ENCODE assay signal across 36 cellular contexts in the genomic region with DNA sequence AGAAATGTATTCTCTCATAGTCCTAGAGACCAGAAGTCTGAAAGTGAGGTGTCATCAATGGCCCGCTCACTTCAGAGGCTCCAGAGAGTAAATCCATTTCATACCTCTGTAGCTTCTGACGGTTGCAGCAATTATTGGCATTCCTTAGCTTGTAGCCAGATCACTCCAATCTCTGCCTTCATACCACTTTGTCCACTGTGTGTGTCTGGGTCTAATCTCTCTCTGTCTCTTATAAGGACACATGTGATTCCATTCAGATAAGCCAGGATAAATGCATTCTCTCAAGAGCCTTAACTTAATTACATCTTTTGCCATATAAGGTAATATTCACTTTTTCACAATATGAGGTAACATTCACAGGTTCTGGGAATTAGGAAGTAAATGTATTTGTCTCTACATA.
"Had no signal": no experiment of that assay in that cellular context is flagged by ENCODE, and none has a peak within 500 bp of the region (broad histone marks: within the 10 kb centered on the region; RNA-seq: fewer than 3 reads in every experiment).

No MANE protein-coding gene starts in this region.

- H3K9me3 ChIP-seq: ascending aorta had no signal

- H3K4me1 ChIP-seq: ascending aorta had no signal

- H3K27ac ChIP-seq: ascending aorta, cardiac muscle cell, VCaP had no signal

- H3K4me1 Mint-ChIP-seq: activated B cell treated with CpG ODN at 0.5 μM for 24 hours; activated CD4-positive, alpha-beta T cell treated with anti-CD3 and anti-CD28 coated beads, Interleukin-2, amount 10 ng/mL, durations not matched to agents 24 days and 14 days; activated naive CD4-positive, alpha-beta T cell treated with anti-CD3 and anti-CD28 coated beads, Interleukin-2, amount 10 ng/mL, durations not matched to agents 7 days and 5 days; activated naive CD4-positive, alpha-beta T cell treated with anti-CD3 and anti-CD28 coated beads, Interleukin-2, amount 50 U/mL, for 24 hours; activated naive CD8-positive, alpha-beta T cell treated with anti-CD3 and anti-CD28 coated beads, Interleukin-2, amount 10 ng/mL, durations not matched to agents 7 days and 5 days; activated naive CD8-positive, alpha-beta T cell treated with anti-CD3 and anti-CD28 coated beads, Interleukin-2, amount 50 U/mL, for 24 hours; brain; central memory CD8-positive, alpha-beta T cell had no signal

- H3K27me3 ChIP-seq: ascending aorta, cardiac muscle cell had no signal

- DNase-seq: activated B cell treated with CpG ODN at 0.5 μM for 24 hours; activated CD4-positive, alpha-beta memory T cell treated with anti-CD3 and anti-CD28 coated beads for 36 hours; activated CD4-positive, alpha-beta T cell treated with anti-CD3 and anti-CD28 coated beads for 4 hours; activated CD4-positive, alpha-beta T cell treated with anti-CD3 and anti-CD28 coated beads, Interleukin-2, amount 10 ng/mL, durations not matched to agents 24 days and 14 days; activated CD4-positive, alpha-beta T cell treated with anti-CD3 and anti-CD28 coated beads, Interleukin-2, amount 50 U/mL, for 1 hour; activated CD4-positive, alpha-beta T cell treated with anti-CD3 and anti-CD28 coated beads, Interleukin-2, amount 50 U/mL, for 4 hours; activated CD4-positive, CD25-positive, alpha-beta regulatory T cell treated with anti-CD3 and anti-CD28 coated beads, Interleukin-2, amount 50 U/mL, for 72 hours; activated CD8-positive, alpha-beta memory T cell treated with anti-CD3 and anti-CD28 coated beads, Interleukin-2, amount 50 U/mL, for 4 hours; activated CD8-positive, alpha-beta T cell treated with anti-CD3 and anti-CD28 coated beads for 36 hours; activated effector memory CD4-positive, alpha-beta T cell treated with Interleukin-2 at 50 U/mL for 16 hours; activated gamma-delta T cell; activated naive CD4-positive, alpha-beta T cell treated with anti-CD3 and anti-CD28 coated beads, Interleukin-2, amount 10 ng/mL, durations not matched to agents 7 days and 5 days; activated naive CD4-positive, alpha-beta T cell treated with Interleukin-2 at 50 U/mL for 16 hours; activated naive CD8-positive, alpha-beta T cell treated with anti-CD3 and anti-CD28 coated beads, Interleukin-2, amount 10 ng/mL, durations not matched to agents 7 days and 5 days; activated naive CD8-positive, alpha-beta T cell treated with anti-CD3 and anti-CD28 coated beads, Interleukin-2, amount 50 U/mL, for 24 hours; activated T-cell treated with anti-CD3 and anti-CD28 coated beads for 4 hours; activated T-cell treated with anti-CD3 and anti-CD28 coated beads, Interleukin-2, amount 50 U/mL, for 1 hour; activated T-cell treated with anti-CD3 and anti-CD28 coated beads, Interleukin-2, amount 50 U/mL, for 4 hours; activated T-cell treated with anti-CD3 and anti-CD28 coated beads, Interleukin-2, amount 50 U/mL, for 72 hours; amygdala; anterior cingulate cortex; caudate nucleus; cerebellar nuclear complex; T-helper 2 cell; T-helper 9 cell had no signal

- H3K27me3 Mint-ChIP-seq: activated B cell treated with CpG ODN at 0.5 μM for 24 hours; activated CD4-positive, alpha-beta memory T cell treated with anti-CD3 and anti-CD28 coated beads for 36 hours; activated CD4-positive, alpha-beta T cell treated with anti-CD3 and anti-CD28 coated beads, Interleukin-2, amount 10 ng/mL, durations not matched to agents 24 days and 14 days; activated naive CD4-positive, alpha-beta T cell treated with anti-CD3 and anti-CD28 coated beads, Interleukin-2, amount 10 ng/mL, durations not matched to agents 7 days and 5 days; activated naive CD8-positive, alpha-beta T cell had no signal

- H3K9me3 Mint-ChIP-seq: activated B cell treated with CpG ODN at 0.5 μM for 24 hours; activated CD4-positive, alpha-beta memory T cell treated with anti-CD3 and anti-CD28 coated beads for 36 hours; activated CD4-positive, alpha-beta T cell treated with anti-CD3 and anti-CD28 coated beads, Interleukin-2, amount 10 ng/mL, durations not matched to agents 24 days and 14 days; activated CD8-positive, alpha-beta T cell treated with anti-CD3 and anti-CD28 coated beads for 36 hours; activated naive CD4-positive, alpha-beta T cell treated with anti-CD3 and anti-CD28 coated beads, Interleukin-2, amount 10 ng/mL, durations not matched to agents 7 days and 5 days; activated naive CD4-positive, alpha-beta T cell treated with anti-CD3 and anti-CD28 coated beads, Interleukin-2, amount 50 U/mL, for 24 hours; activated naive CD8-positive, alpha-beta T cell treated with anti-CD3 and anti-CD28 coated beads, Interleukin-2, amount 10 ng/mL, durations not matched to agents 7 days and 5 days; activated naive CD8-positive, alpha-beta T cell treated with anti-CD3 and anti-CD28 coated beads, Interleukin-2, amount 50 U/mL, for 24 hours; activated T-cell treated with anti-CD3 and anti-CD28 coated beads, Interleukin-2, amount 50 U/mL, for 4 hours; activated T-cell treated with anti-CD3 and anti-CD28 coated beads, Interleukin-2, amount 50 U/mL, for 72 hours; activated T-helper 1 cell treated with anti-CD3 and anti-CD28 coated beads, Interleukin-12 subunit alpha, Interleukin-12 subunit beta, Interleukin-2, Interleukin-4 antibody, amounts not matched to agents 30 ng/mL and 10 ng/mL and 1 ng/mL, durations not matched to agents 14 hours and 24 hours and 36 hours; activated T-helper 2 cell treated with anti-CD3 and anti-CD28 coated beads, Interferon-gamma antibody, Interleukin-2, Interleukin-4, amounts not matched to agents 10 μg/mL and 5 μg/mL and 100 μg/mL, durations not matched to agents 14 hours and 24 hours and 36 hours; brain; central memory CD8-positive, alpha-beta T cell; T-helper 1 cell treated with Interleukin-12 subunit alpha and Interleukin-12 subunit beta and Interleukin-4 antibody, amounts not matched to agents 30 μg/mL and 1 μg/mL, for 36 hours; T-helper 2 cell treated with Interferon-gamma antibody and Interleukin-4, amounts not matched to agents 5 μg/mL and 100 μg/mL, for 36 hours had no signal

- H3K36me3 ChIP-seq: ascending aorta, cardiac muscle cell had no signal

- ATAC-seq: activated CD8-positive, alpha-beta T cell treated with anti-CD3 and anti-CD28 coated beads for 36 hours; activated naive CD8-positive, alpha-beta T cell treated with anti-CD3 and anti-CD28 coated beads, Interleukin-2, amount 50 U/mL, for 24 hours; activated T-cell treated with anti-CD3 and anti-CD28 coated beads, Interleukin-2, amount 50 U/mL, for 4 hours; activated T-cell treated with anti-CD3 and anti-CD28 coated beads, Interleukin-2, amount 50 U/mL, for 72 hours had no signal

- H3K4me3 ChIP-seq: ascending aorta, cardiac muscle cell had no signal

- H3K36me3 Mint-ChIP-seq: activated CD4-positive, alpha-beta memory T cell treated with anti-CD3 and anti-CD28 coated beads for 36 hours; activated naive CD4-positive, alpha-beta T cell treated with anti-CD3 and anti-CD28 coated beads, Interleukin-2, amount 10 ng/mL, durations not matched to agents 7 days and 5 days; activated naive CD4-positive, alpha-beta T cell treated with anti-CD3 and anti-CD28 coated beads, Interleukin-2, amount 50 U/mL, for 24 hours; activated naive CD8-positive, alpha-beta T cell; activated naive CD8-positive, alpha-beta T cell treated with anti-CD3 and anti-CD28 coated beads, Interleukin-2, amount 10 ng/mL, durations not matched to agents 7 days and 5 days; brain had no signal

- H3K27ac Mint-ChIP-seq: activated B cell treated with CpG ODN at 0.5 μM for 24 hours; activated CD4-positive, alpha-beta memory T cell treated with anti-CD3 and anti-CD28 coated beads for 36 hours; activated CD4-positive, alpha-beta T cell treated with anti-CD3 and anti-CD28 coated beads, Interleukin-2, amount 10 ng/mL, durations not matched to agents 24 days and 14 days; activated CD8-positive, alpha-beta T cell treated with anti-CD3 and anti-CD28 coated beads for 36 hours; activated naive CD4-positive, alpha-beta T cell treated with anti-CD3 and anti-CD28 coated beads, Interleukin-2, amount 10 ng/mL, durations not matched to agents 7 days and 5 days; activated naive CD4-positive, alpha-beta T cell treated with anti-CD3 and anti-CD28 coated beads, Interleukin-2, amount 50 U/mL, for 24 hours; activated naive CD8-positive, alpha-beta T cell; activated naive CD8-positive, alpha-beta T cell treated with anti-CD3 and anti-CD28 coated beads, Interleukin-2, amount 10 ng/mL, durations not matched to agents 7 days and 5 days; activated naive CD8-positive, alpha-beta T cell treated with anti-CD3 and anti-CD28 coated beads, Interleukin-2, amount 50 U/mL, for 24 hours; activated T-cell treated with anti-CD3 and anti-CD28 coated beads, Interleukin-2, amount 50 U/mL, for 72 hours; activated T-helper 1 cell treated with anti-CD3 and anti-CD28 coated beads, Interleukin-12 subunit alpha, Interleukin-12 subunit beta, Interleukin-2, Interleukin-4 antibody, amounts not matched to agents 30 ng/mL and 10 ng/mL and 1 ng/mL, durations not matched to agents 14 hours and 24 hours and 36 hours; activated T-helper 2 cell treated with anti-CD3 and anti-CD28 coated beads, Interferon-gamma antibody, Interleukin-2, Interleukin-4, amounts not matched to agents 10 μg/mL and 5 μg/mL and 100 μg/mL, durations not matched to agents 14 hours and 24 hours and 36 hours; brain; T-helper 1 cell treated with Interleukin-12 subunit alpha and Interleukin-12 subunit beta and Interleukin-4 antibody, amounts not matched to agents 30 μg/mL and 1 μg/mL, for 36 hours; T-helper 2 cell treated with Interferon-gamma antibody and Interleukin-4, amounts not matched to agents 5 μg/mL and 100 μg/mL, for 36 hours had no signal

- H3K4me3 Mint-ChIP-seq: activated B cell treated with CpG ODN at 0.5 μM for 24 hours; activated CD4-positive, alpha-beta memory T cell treated with anti-CD3 and anti-CD28 coated beads for 36 hours; activated CD4-positive, alpha-beta T cell treated with anti-CD3 and anti-CD28 coated beads, Interleukin-2, amount 10 ng/mL, durations not matched to agents 24 days and 14 days; activated CD8-positive, alpha-beta T cell treated with anti-CD3 and anti-CD28 coated beads for 36 hours; activated naive CD4-positive, alpha-beta T cell treated with anti-CD3 and anti-CD28 coated beads, Interleukin-2, amount 10 ng/mL, durations not matched to agents 7 days and 5 days; activated naive CD4-positive, alpha-beta T cell treated with anti-CD3 and anti-CD28 coated beads, Interleukin-2, amount 50 U/mL, for 24 hours; activated naive CD8-positive, alpha-beta T cell; activated naive CD8-positive, alpha-beta T cell treated with anti-CD3 and anti-CD28 coated beads, Interleukin-2, amount 10 ng/mL, durations not matched to agents 7 days and 5 days; activated naive CD8-positive, alpha-beta T cell treated with anti-CD3 and anti-CD28 coated beads, Interleukin-2, amount 50 U/mL, for 24 hours; activated T-cell treated with anti-CD3 and anti-CD28 coated beads, Interleukin-2, amount 50 U/mL, for 4 hours; activated T-cell treated with anti-CD3 and anti-CD28 coated beads, Interleukin-2, amount 50 U/mL, for 72 hours; activated T-helper 1 cell treated with anti-CD3 and anti-CD28 coated beads, Interleukin-12 subunit alpha, Interleukin-12 subunit beta, Interleukin-2, Interleukin-4 antibody, amounts not matched to agents 30 ng/mL and 10 ng/mL and 1 ng/mL, durations not matched to agents 14 hours and 24 hours and 36 hours; brain; central memory CD8-positive, alpha-beta T cell; T-helper 1 cell treated with Interleukin-12 subunit alpha and Interleukin-12 subunit beta and Interleukin-4 antibody, amounts not matched to agents 30 μg/mL and 1 μg/mL, for 36 hours; T-helper 2 cell treated with Interferon-gamma antibody and Interleukin-4, amounts not matched to agents 5 μg/mL and 100 μg/mL, for 36 hours had no signal
